Comparison of ENCODE assay signal across 16 cellular contexts in the genomic region with DNA sequence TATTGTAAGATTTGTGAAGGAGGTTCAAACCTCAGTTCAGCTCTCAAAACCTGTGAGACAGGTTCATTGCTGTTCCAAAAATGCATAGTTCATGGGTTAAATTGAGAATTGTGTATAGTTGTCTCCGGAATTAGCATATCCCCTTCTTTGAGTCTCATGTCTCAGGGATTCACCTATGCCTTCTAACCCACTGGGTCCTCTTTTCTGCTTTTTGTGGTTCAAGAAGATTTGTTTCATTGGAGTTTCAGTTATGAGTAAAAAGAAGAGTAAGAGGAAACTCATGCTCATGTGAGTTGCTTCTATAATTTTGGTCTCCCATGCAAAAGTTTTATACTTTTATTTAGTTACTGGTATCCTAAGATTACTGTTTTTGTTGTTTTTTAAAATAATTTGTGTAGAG.
DNase-seq lines count a peak whose midpoint lies in the region; ATAC-seq, FAIRE-seq and TF ChIP-seq lines count a peak whose summit lies in the region.
"Had no signal": no experiment of that assay in that cellular context is flagged by ENCODE, and none has a peak within 500 bp of the region (broad histone marks: within the 10 kb centered on the region; RNA-seq: fewer than 3 reads in every experiment).

No MANE protein-coding gene starts in this region.

- TF ChIP-seq POLR2A in GM12878 (IDR thresholded peaks at IDR 0.05; ENCODE audit: low read depth, low read length), result no peak

- POLR2A ChIA-PET in GM12878 (lab: Charles Lee), result no interaction called here

- no peak overlapping the region for H3K9ac ChIP-seq in GM12878 (ENCODE audit: control insufficient read depth, insufficient read depth, low read length)
- H3K9ac ChIP-seq: GM23248 had no signal

- no TSS peak for BruUV-seq in GM12878 (replicated peaks; lab: Mats Ljungman, UMichigan)

- SMC1A ChIA-PET in GM12878 (lab: Charles Lee; ENCODE audit: uncharacterized antibody, unreplicated experiment), result interaction anchor here (1.4 kb wide), 1 partner anchor 12 kb away, joined by 3 read pairs; no protein-coding TSS in a partner anchor

- no peak for DNase-seq in GM12878 (ENCODE audit: low read depth, low spot score)
- DNase-seq in NCI-H524 treated with DMSO at 0.1 percent for 48 hours (lab: John Stamatoyannopoulos, UW), result no peak
- no peak for DNase-seq in NCI-H128 (lab: John Stamatoyannopoulos, UW; ENCODE audit: unreplicated experiment)
- DNase-seq: NCI-H2081 treated with DMSO at 0.1 percent for 48 hours; retina; stimulated activated CD4-positive, alpha-beta T cell treated with anti-CD3 and anti-CD28 coated beads, Interleukin-4, amount 100 ng/mL, for 4 hours; T-helper 17 cell had no signal

- H3K4me1 ChIP-seq in GM12878 (ENCODE audit: control insufficient read depth, insufficient read depth, low read length), result 0 out of 2 replicates have a peak, but pooled peaks cover 2% of the 10 kb centered on the region

- H3K4me3 ChIP-seq in GM12878, result no peak overlapping the region
- H3K4me3 ChIP-seq: coronary artery, GM23248 had no signal

- no peaks in the 10 kb centered on the region for H3K79me2 ChIP-seq in GM12878 (ENCODE audit: control insufficient read depth, insufficient read depth, low read length)

- no peaks in the 10 kb centered on the region for H3K9me3 ChIP-seq in GM12878 (replicated peaks; ENCODE audit: control insufficient read depth, insufficient read depth, low read length)

- no peaks in the 10 kb centered on the region for H3K27me3 ChIP-seq in GM12878 (replicated peaks in 1 of 2; ENCODE audit: control insufficient read depth in 2 of 2, insufficient read depth in 2 of 2, low read length in 1 of 2)

- no peak overlapping the region for H3K27ac ChIP-seq in GM12878 (ENCODE audit: control insufficient read depth, insufficient read depth)
- H3K27ac ChIP-seq: coronary artery, GM23248 had no signal

- no peak overlapping the region for H2AFZ ChIP-seq in GM12878 (ENCODE audit: control insufficient read depth, low read depth, low read length)

- no peaks in the 10 kb centered on the region for H3K36me3 ChIP-seq in GM12878 (ENCODE audit: control insufficient read depth in 2 of 2, insufficient read depth in 2 of 2, low read length in 1 of 2)

- RAD21 ChIA-PET in GM12878 (lab: Charles Lee; ENCODE audit: unreplicated experiment), result no interaction called here

- CTCF ChIA-PET in GM12878 (lab: Yijun Ruan, JAX), result interaction anchor here (1.5 kb wide), 1 partner anchor 12 kb away, joined by 3 read pairs; no protein-coding TSS in a partner anchor

- FAIRE-seq in GM12878 (lab: Jason Lieb, UNC), result peak; percentile 71
- FAIRE-seq: islet of Langerhans had no signal

- no peak for TF ChIP-seq EP300 in GM12878 (IDR thresholded peaks at IDR 0.05; ENCODE audit: borderline replicate concordance in 1 of 2, control insufficient read depth in 1 of 2, low read depth in 2 of 2, low read length in 2 of 2)

- no peak overlapping the region for H3K4me2 ChIP-seq in GM12878 (ENCODE audit: control insufficient read depth, insufficient read depth)

- intact Hi-C loops in GM12878 (cut with micrococcal nuclease; ENCODE audit: unreplicated experiment), result no loop called here

- 33% methylated on average over 1 of the region's 1 CpG for WGBS in GM12878 (ENCODE audit: insufficient coverage, insufficient replicate concordance, low lambda C conversion rate, missing lambda C conversion rate)

- ATAC-seq in GM18907 (IDR thresholded peaks at IDR 0.05; ENCODE audit: unreplicated experiment) (peak; percentile 84), GM21717 (IDR thresholded peaks at IDR 0.05; ENCODE audit: unreplicated experiment) (peak; percentile 81), HG03095 (IDR thresholded peaks at IDR 0.05; ENCODE audit: unreplicated experiment) (peak; percentile 74), GM12878 (no peak; the same call in 2 of the 3 replicates), HG03521 (IDR thresholded peaks at IDR 0.05; ENCODE audit: unreplicated experiment) (no peak), SK-N-SH treated with all-trans-retinoic acid at 6 μM for 48 hours (no peak)
- ATAC-seq: Panc1, T-helper 17 cell had no signal

- in situ Hi-C loops in GM12878 (cut with MboI), result no loop called here

- no peak for TF ChIP-seq CTCF in GM12878 (IDR thresholded peaks at IDR 0.05 in 2 of 3, conservative IDR thresholded peaks at IDR 0.05 in 1 of 3; ENCODE audit: control insufficient read depth in 2 of 3, extremely low read depth in 1 of 3, insufficient read depth in 1 of 3, low read depth in 3 of 3, low read length in 3 of 3)

- no peaks in the 10 kb centered on the region for H4K20me1 ChIP-seq in GM12878 (ENCODE audit: control insufficient read depth, insufficient read depth)

- TF ChIP-seq RAD21 in GM12878 (IDR thresholded peaks at IDR 0.05; ENCODE audit: insufficient read depth, low read depth, low read length), result no peak

TF ChIP-seq in GM12878, 131 proteins besides CTCF, POLR2A, EP300 and RAD21 (continues in another document):
- TF ChIP-seq, protein P1, sequence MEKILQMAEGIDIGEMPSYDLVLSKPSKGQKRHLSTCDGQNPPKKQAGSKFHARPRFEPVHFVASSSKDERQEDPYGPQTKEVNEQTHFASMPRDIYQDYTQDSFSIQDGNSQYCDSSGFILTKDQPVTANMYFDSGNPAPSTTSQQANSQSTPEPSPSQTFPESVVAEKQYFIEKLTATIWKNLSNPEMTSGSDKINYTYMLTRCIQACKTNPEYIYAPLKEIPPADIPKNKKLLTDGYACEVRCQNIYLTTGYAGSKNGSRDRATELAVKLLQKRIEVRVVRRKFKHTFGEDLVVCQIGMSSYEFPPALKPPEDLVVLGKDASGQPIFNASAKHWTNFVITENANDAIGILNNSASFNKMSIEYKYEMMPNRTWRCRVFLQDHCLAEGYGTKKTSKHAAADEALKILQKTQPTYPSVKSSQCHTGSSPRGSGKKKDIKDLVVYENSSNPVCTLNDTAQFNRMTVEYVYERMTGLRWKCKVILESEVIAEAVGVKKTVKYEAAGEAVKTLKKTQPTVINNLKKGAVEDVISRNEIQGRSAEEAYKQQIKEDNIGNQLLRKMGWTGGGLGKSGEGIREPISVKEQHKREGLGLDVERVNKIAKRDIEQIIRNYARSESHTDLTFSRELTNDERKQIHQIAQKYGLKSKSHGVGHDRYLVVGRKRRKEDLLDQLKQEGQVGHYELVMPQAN (conservative IDR thresholded peaks at IDR 0.05), result no peak
- TF ChIP-seq YBX1 (IDR thresholded peaks at IDR 0.05) (no peak), ZSCAN29 (IDR thresholded peaks at IDR 0.05) (no peak), NFIC (IDR thresholded peaks at IDR 0.05; ENCODE audit: low read depth, low read length) (peak; percentile 72), RUNX3 (IDR thresholded peaks at IDR 0.05; ENCODE audit: low read length) (peak; percentile 80), NFYA (IDR thresholded peaks at IDR 0.05; ENCODE audit: borderline replicate concordance, low read depth, low read length) (no peak), MTA2 (IDR thresholded peaks at IDR 0.05; ENCODE audit: low read depth) (no peak), HDGF (IDR thresholded peaks at IDR 0.05) (no peak), RBBP5 (conservative IDR thresholded peaks at IDR 0.05) (no peak)

TF ChIP-seq in SK-N-SH treated with all-trans-retinoic acid at 6 μM for 48 hours, 23 proteins besides CTCF, POLR2A, EP300 and RAD21 (continues in another document):
- TF ChIP-seq TCF4 (CRISPR knock-in tag; IDR thresholded peaks at IDR 0.05; ENCODE audit: borderline replicate concordance), result no peak
- no peak for TF ChIP-seq TOX (CRISPR knock-in tag; IDR thresholded peaks at IDR 0.05; ENCODE audit: borderline replicate concordance)
- no peak for TF ChIP-seq ZNF565 (CRISPR knock-in tag; conservative IDR thresholded peaks at IDR 0.05; ENCODE audit: low read depth)
- TF ChIP-seq CREB5 (CRISPR knock-in tag; IDR thresholded peaks at IDR 0.05; ENCODE audit: low read depth), result no peak
- no peak for TF ChIP-seq OSR1 (CRISPR knock-in tag; IDR thresholded peaks at IDR 0.05)
- TF ChIP-seq, protein P2, sequence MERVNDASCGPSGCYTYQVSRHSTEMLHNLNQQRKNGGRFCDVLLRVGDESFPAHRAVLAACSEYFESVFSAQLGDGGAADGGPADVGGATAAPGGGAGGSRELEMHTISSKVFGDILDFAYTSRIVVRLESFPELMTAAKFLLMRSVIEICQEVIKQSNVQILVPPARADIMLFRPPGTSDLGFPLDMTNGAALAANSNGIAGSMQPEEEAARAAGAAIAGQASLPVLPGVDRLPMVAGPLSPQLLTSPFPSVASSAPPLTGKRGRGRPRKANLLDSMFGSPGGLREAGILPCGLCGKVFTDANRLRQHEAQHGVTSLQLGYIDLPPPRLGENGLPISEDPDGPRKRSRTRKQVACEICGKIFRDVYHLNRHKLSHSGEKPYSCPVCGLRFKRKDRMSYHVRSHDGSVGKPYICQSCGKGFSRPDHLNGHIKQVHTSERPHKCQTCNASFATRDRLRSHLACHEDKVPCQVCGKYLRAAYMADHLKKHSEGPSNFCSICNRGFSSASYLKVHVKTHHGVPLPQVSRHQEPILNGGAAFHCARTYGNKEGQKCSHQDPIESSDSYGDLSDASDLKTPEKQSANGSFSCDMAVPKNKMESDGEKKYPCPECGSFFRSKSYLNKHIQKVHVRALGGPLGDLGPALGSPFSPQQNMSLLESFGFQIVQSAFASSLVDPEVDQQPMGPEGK (CRISPR knock-in tag; IDR thresholded peaks at IDR 0.05; ENCODE audit: borderline replicate concordance), result no peak
- TF ChIP-seq SNAI2 (CRISPR knock-in tag; IDR thresholded peaks at IDR 0.05), result no peak
- no peak for TF ChIP-seq GLIS3 (CRISPR knock-in tag; IDR thresholded peaks at IDR 0.05)
- no peak for TF ChIP-seq ZNF8 (CRISPR knock-in tag; IDR thresholded peaks at IDR 0.05)
- TF ChIP-seq ZFP30 (CRISPR knock-in tag; IDR thresholded peaks at IDR 0.05), result no peak

Comparison
In these comparisons a context has a peak if more than half of its experiments do, and no peak if none do; other contexts are left out.
1. ATAC-seq: peak in GM18907 (single experiment), GM21717 (single experiment) and HG03095 (single experiment); none in GM12878 (single experiment), HG03521 (single experiment) and SK-N-SH treated with all-trans-retinoic acid at 6 μM for 48 hours (single experiment).